Comparison of ENCODE assay signal across 38 cellular contexts in genomic region chr3:44392489-44392888, GRCh38.
"Had no signal": no experiment of that assay in that cellular context is flagged by ENCODE, and none has a peak within 500 bp of the region (broad histone marks: within the 10 kb centered on the region; RNA-seq: fewer than 3 reads in every experiment).

No MANE protein-coding gene starts in this region.

- H3K27ac ChIP-seq: adrenal gland, ascending aorta, body of pancreas, brain microvascular endothelial cell, breast epithelium, cardiac muscle cell had no signal

- H3K27ac Mint-ChIP-seq: activated naive CD4-positive, alpha-beta T cell treated with anti-CD3 and anti-CD28 coated beads for 36 hours; activated naive CD4-positive, alpha-beta T cell treated with anti-CD3 and anti-CD28 coated beads, Interleukin-2, amount 10 ng/mL, durations not matched to agents 7 days and 5 days; activated naive CD4-positive, alpha-beta T cell treated with anti-CD3 and anti-CD28 coated beads, Interleukin-2, amount 50 U/mL, for 24 hours; activated naive CD8-positive, alpha-beta T cell; activated naive CD8-positive, alpha-beta T cell treated with anti-CD3 and anti-CD28 coated beads for 36 hours; activated naive CD8-positive, alpha-beta T cell treated with anti-CD3 and anti-CD28 coated beads, Interleukin-2, amount 10 ng/mL, durations not matched to agents 7 days and 5 days; activated naive CD8-positive, alpha-beta T cell treated with anti-CD3 and anti-CD28 coated beads, Interleukin-2, amount 50 U/mL, for 24 hours; activated T-cell treated with anti-CD3 and anti-CD28 coated beads, Interleukin-2, amount 50 U/mL, for 24 hours; activated T-cell treated with anti-CD3 and anti-CD28 coated beads, Interleukin-2, amount 50 U/mL, for 72 hours; activated T-helper 1 cell treated with anti-CD3 and anti-CD28 coated beads, Interleukin-12 subunit alpha, Interleukin-12 subunit beta, Interleukin-2, Interleukin-4 antibody, amounts not matched to agents 30 ng/mL and 10 ng/mL and 1 ng/mL, durations not matched to agents 14 hours and 24 hours and 36 hours; activated T-helper 17 cell treated with anti-CD3 and anti-CD28 coated beads, Interleukin-2, amount 50 U/mL, for 72 hours; activated T-helper 2 cell treated with anti-CD3 and anti-CD28 coated beads, Interferon-gamma antibody, Interleukin-2, Interleukin-4, amounts not matched to agents 10 μg/mL and 5 μg/mL and 100 μg/mL, durations not matched to agents 14 hours and 24 hours and 36 hours; brain had no signal

- H3K9me3 ChIP-seq: adrenal gland, ascending aorta had no signal

- H3K4me1 ChIP-seq: adrenal gland, ascending aorta, body of pancreas, breast epithelium had no signal

- FAIRE-seq: astrocyte, bronchial epithelial cell, colon had no signal

- H3K4me3 ChIP-seq: adrenal gland, ascending aorta, body of pancreas, breast epithelium, cardiac muscle cell had no signal

- DNase-seq: activated effector memory CD4-positive, alpha-beta T cell treated with anti-CD3 and anti-CD28 coated beads, Interleukin-2, amount 50 U/mL, for 16 hours; activated effector memory CD4-positive, alpha-beta T cell treated with Interleukin-2 at 50 U/mL for 16 hours; activated gamma-delta T cell; activated gamma-delta T cell treated with Interleukin-2 at 50 U/mL for 16 hours; activated naive CD4-positive, alpha-beta T cell; activated naive CD4-positive, alpha-beta T cell treated with anti-CD3 and anti-CD28 coated beads for 36 hours; activated naive CD4-positive, alpha-beta T cell treated with anti-CD3 and anti-CD28 coated beads, Interleukin-2, amount 10 ng/mL, durations not matched to agents 7 days and 5 days; activated naive CD4-positive, alpha-beta T cell treated with anti-CD3 and anti-CD28 coated beads, Interleukin-2, amount 50 U/mL, for 16 hours; activated naive CD4-positive, alpha-beta T cell treated with Interleukin-2 at 50 U/mL for 16 hours; activated naive CD8-positive, alpha-beta T cell treated with anti-CD3 and anti-CD28 coated beads for 36 hours; activated naive CD8-positive, alpha-beta T cell treated with anti-CD3 and anti-CD28 coated beads, Interleukin-2, amount 10 ng/mL, durations not matched to agents 7 days and 5 days; activated naive CD8-positive, alpha-beta T cell treated with anti-CD3 and anti-CD28 coated beads, Interleukin-2, amount 50 U/mL, for 24 hours; activated T-cell treated with anti-CD3 and anti-CD28 coated beads, Interleukin-2, amount 50 U/mL, for 24 hours; activated T-cell treated with anti-CD3 and anti-CD28 coated beads, Interleukin-2, amount 50 U/mL, for 4 hours; activated T-cell treated with anti-CD3 and anti-CD28 coated beads, Interleukin-2, amount 50 U/mL, for 48 hours; activated T-cell treated with anti-CD3 and anti-CD28 coated beads, Interleukin-2, amount 50 U/mL, for 72 hours; adrenal gland; amniotic stem cell; amygdala; anterior cingulate cortex; aorta; body of pancreas; brain microvascular endothelial cell; caudate nucleus; central memory CD4-positive, alpha-beta T cell; cerebellar nuclear complex had no signal

- H3K27me3 ChIP-seq: adrenal gland, ascending aorta, body of pancreas, brain microvascular endothelial cell, breast epithelium, cardiac muscle cell had no signal

- ATAC-seq: activated naive CD8-positive, alpha-beta T cell treated with anti-CD3 and anti-CD28 coated beads, Interleukin-2, amount 50 U/mL, for 24 hours; activated T-cell treated with anti-CD3 and anti-CD28 coated beads, Interleukin-2, amount 50 U/mL, for 4 hours; activated T-cell treated with anti-CD3 and anti-CD28 coated beads, Interleukin-2, amount 50 U/mL, for 72 hours; activated T-helper 17 cell treated with anti-CD3 and anti-CD28 coated beads, Interleukin-2, amount 50 U/mL, for 72 hours; body of pancreas had no signal

- H3K36me3 Mint-ChIP-seq: activated naive CD4-positive, alpha-beta T cell treated with anti-CD3 and anti-CD28 coated beads, Interleukin-2, amount 10 ng/mL, durations not matched to agents 7 days and 5 days had no signal

- H3K36me3 ChIP-seq: adrenal gland, brain microvascular endothelial cell, cardiac muscle cell had no signal

- H3K9me3 Mint-ChIP-seq: activated naive CD4-positive, alpha-beta T cell treated with anti-CD3 and anti-CD28 coated beads for 36 hours; activated naive CD4-positive, alpha-beta T cell treated with anti-CD3 and anti-CD28 coated beads, Interleukin-2, amount 50 U/mL, for 24 hours; activated naive CD8-positive, alpha-beta T cell treated with anti-CD3 and anti-CD28 coated beads, Interleukin-2, amount 50 U/mL, for 24 hours; activated T-cell treated with anti-CD3 and anti-CD28 coated beads, Interleukin-2, amount 50 U/mL, for 24 hours had no signal
